In the genomic region with DNA sequence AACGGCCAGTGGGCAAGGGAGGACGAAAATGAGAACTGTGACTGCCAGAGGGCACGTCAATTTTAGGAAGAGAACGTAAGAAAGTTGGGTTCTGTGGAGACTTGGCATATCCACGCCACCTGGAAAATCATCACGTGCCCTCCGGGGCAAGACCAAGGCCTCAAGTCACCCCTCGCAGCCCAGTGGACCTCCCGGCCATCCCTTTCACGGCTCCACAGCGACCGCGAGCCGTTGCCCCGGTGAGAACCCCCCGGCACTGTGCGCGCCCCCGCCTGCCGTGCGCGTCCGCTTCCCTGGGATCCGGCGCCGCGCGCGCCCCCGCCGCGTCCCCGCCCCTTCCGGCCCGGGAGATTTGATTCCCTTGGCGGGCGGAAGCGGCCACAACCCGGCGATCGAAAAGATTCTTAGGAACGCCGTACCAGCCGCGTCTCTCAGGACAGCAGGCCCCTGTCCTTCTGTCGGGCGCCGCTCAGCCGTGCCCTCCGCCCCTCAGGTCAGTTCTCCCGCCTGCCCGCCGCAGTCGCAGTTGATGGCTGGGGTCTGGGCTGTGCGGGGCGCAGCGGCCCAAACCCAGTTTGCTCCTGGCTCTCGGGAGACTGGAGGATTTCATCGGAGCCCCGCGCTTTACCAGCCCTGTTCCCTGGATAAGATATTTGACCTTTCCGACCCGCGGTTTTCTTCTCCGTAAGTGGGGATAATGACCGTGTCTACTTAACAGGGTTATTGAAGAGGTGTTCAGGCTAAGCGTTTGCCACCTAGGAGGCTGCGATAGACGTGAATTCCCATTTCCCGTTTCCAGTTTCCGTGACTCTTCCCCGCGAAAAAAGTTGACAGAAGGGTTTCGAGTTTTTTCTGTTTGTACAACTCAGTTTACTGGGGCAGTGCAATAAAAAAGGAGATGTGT, we compare ENCODE assay signal across 8 cellular contexts. TPM values are rescaled to one million over a fixed set of nuclear protein-coding genes. Genes with fewer than 3 reads are reported as not detected.
A peak's percentile ranks its signal among the peaks of the same experiment; 100 is the strongest.
DNase-seq lines count a peak whose midpoint lies in the region; ATAC-seq, FAIRE-seq and TF ChIP-seq lines count a peak whose summit lies in the region.

A gene (plus strand): TSS at position 381 of the 904 bp plus-strand sequence. CDS start 8,787 bp downstream, outside the sequence.

- peak; percentile 42 for DNase-seq in GM12864 (ENCODE audit: low read depth)
- peak; percentile 61 for DNase-seq in NCI-H1694 treated with DMSO at 0.1 percent for 48 hours (lab: John Stamatoyannopoulos, UW)
- peak; percentile 78 for DNase-seq in T-helper 9 cell
- peak; percentile 51 for DNase-seq in astrocyte (ENCODE audit: low read depth)
- peak; percentile 97 for DNase-seq in hepatic stellate cell (ENCODE audit: low spot score)
- DNase-seq in renal cortical epithelial cell (ENCODE audit: low read depth), result peak; percentile 38
- DNase-seq in aorta, result peak; percentile 87 to 95

- TF ChIP-seq CTCF in GM12864 (IDR thresholded peaks at IDR 0.05; ENCODE audit: low read depth, low read length, missing control alignments), result no peak
- TF ChIP-seq CTCF in astrocyte (IDR thresholded peaks at IDR 0.05; ENCODE audit: insufficient read depth, low read depth, low read length), result no peak

- H3K27me3 ChIP-seq in astrocyte (ENCODE audit: insufficient read depth, low read length), result no peaks in the 10 kb centered on the region
- H3K27me3 ChIP-seq in aorta (ENCODE audit: control insufficient read depth in 1 of 2, insufficient read depth in 2 of 2, low read length in 1 of 2), result no peaks in the 10 kb centered on the region

- H3K9me3 ChIP-seq in astrocyte (ENCODE audit: insufficient read depth, low read depth, low read length) (no peaks in the 10 kb centered on the region), aorta (ENCODE audit: control insufficient read depth, low read length) (no peaks in the 10 kb centered on the region)

- no peak for FAIRE-seq in astrocyte (lab: Jason Lieb, UNC)

- H3K4me3 Mint-ChIP-seq in astrocyte (ENCODE audit: unreplicated experiment), result peak within 1 kb of the TSS; percentile 97

- H3K27ac ChIP-seq in astrocyte (ENCODE audit: low read depth, low read length), result peak within 1 kb of the TSS; percentile 77
- no peak within 1 kb of the TSS for H3K27ac ChIP-seq in aorta (ENCODE audit: low read depth in 1 of 2, low read length in 2 of 2)

- H3K4me2 ChIP-seq in astrocyte (ENCODE audit: low read length), result peak within 1 kb of the TSS; percentile 92

- no peaks in the 10 kb centered on the region for H3K9me3 Mint-ChIP-seq in astrocyte (ENCODE audit: unreplicated experiment)

- H3K9ac ChIP-seq in astrocyte (ENCODE audit: low read length), result peak within 1 kb of the TSS; percentile 89

- no peaks in the 10 kb centered on the region for H3K36me3 Mint-ChIP-seq in astrocyte (ENCODE audit: low read depth, unreplicated experiment)

- H3K27ac Mint-ChIP-seq in astrocyte (ENCODE audit: unreplicated experiment), result peak within 1 kb of the TSS; percentile 87

- no peaks in the 10 kb centered on the region for H3K27me3 Mint-ChIP-seq in astrocyte (ENCODE audit: low read depth, unreplicated experiment)

- 0 to 1% methylated on average over 67 to 74 of the region's 74 CpGs for WGBS in aorta, 2 donors

- no peaks in the 10 kb centered on the region for H3K36me3 ChIP-seq in astrocyte (ENCODE audit: insufficient read depth, low read length)
- no peaks in the 10 kb centered on the region for H3K36me3 ChIP-seq in aorta (ENCODE audit: control insufficient read depth in 1 of 2, insufficient read depth in 2 of 2, low read length in 1 of 2)

- H3K4me3 ChIP-seq in GM12864 (ENCODE audit: low read depth, low read length) (peak within 1 kb of the TSS; percentile 74), astrocyte (ENCODE audit: insufficient read depth, low read depth, low read length) (peak within 1 kb of the TSS; percentile 88), aorta (ENCODE audit: low read length in 2 of 2) (peak within 1 kb of the TSS; percentile 38 to 85)

- intact Hi-C loops in aorta (cut with DNase I), result no loop called here

- peaks cover 16% of the 10 kb centered on the region for H3K4me1 ChIP-seq in astrocyte (ENCODE audit: insufficient read depth, low read length)
- no peaks in the 10 kb centered on the region for H3K4me1 ChIP-seq in aorta (ENCODE audit: control insufficient read depth in 1 of 2, insufficient read depth in 2 of 2, low read length in 2 of 2)

- peak within 1 kb of the TSS; percentile 99 for H2AFZ ChIP-seq in astrocyte (ENCODE audit: low read depth, low read length)

- peaks cover 50% of the 10 kb centered on the region for H3K79me2 ChIP-seq in astrocyte (ENCODE audit: insufficient read depth, low read length)

- peaks cover 11% of the 10 kb centered on the region for H3K4me1 Mint-ChIP-seq in astrocyte (ENCODE audit: low read depth, unreplicated experiment)

- ATAC-seq in HG02588 (IDR thresholded peaks at IDR 0.05; ENCODE audit: unreplicated experiment) (peak; percentile 68), aorta (ENCODE audit: low FRiP score) (peak; percentile 93)

- peaks cover 4% of the 10 kb centered on the region for H4K20me1 ChIP-seq in astrocyte (ENCODE audit: insufficient read depth, low read length)

RNA-seq across cellular contexts. Expression of the gene that starts here (rescaled TPM):
- total RNA-seq in astrocyte (8.4 and 12.3 TPM in 2 replicates), renal cortical epithelial cell (6.3 and 33.0 TPM in 2 replicates), aorta (1 to 10 TPM in 1 of 2 donors, under 1 TPM in 1; 0.39 to 1.1 TPM)
- polyA plus RNA-seq in aorta, result 1 to 10 TPM in 1 of 2 donors, not detected in 1; 1.4 TPM

Comparison
In these comparisons a context has a peak if more than half of its experiments do, and no peak if none do; other contexts are left out.
1. DNase-seq: peak in every context shown above with its lines; median percentile 97 in hepatic stellate cell; 91 in aorta; 78 in T-helper 9 cell; 61 in NCI-H1694 treated with DMSO at 0.1 percent for 48 hours; 51 in astrocyte; 42 in GM12864; 38 in renal cortical epithelial cell.